ENCODE assay signal across 28 cellular contexts in the genomic region with DNA sequence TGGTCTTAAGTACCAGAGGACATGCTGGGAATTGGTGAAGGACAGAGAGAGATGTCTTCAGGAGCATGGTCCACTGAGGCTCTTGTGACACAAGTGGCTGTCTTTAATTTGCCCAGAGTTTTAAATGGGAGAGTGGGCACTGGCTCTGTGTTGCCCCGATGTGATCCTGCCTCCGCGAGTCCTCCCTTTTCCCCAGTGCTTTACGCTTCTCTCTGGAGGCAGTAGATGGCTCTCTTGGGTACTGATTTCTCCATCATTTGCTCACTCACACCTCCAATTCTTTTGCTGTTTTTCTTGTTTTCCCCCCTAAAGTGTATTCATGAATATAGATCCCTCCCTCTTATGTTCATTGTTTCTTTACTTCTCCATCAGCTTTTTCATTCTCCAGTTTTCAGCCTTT.
"Had no signal": no experiment of that assay in that cellular context is flagged by ENCODE, and none has a peak within 500 bp of the region (broad histone marks: within the 10 kb centered on the region; RNA-seq: fewer than 3 reads in every experiment).

No MANE protein-coding gene starts in this region.

- H3K4me3 ChIP-seq: esophagus squamous epithelium had no signal

- H3K36me3 Mint-ChIP-seq: activated naive CD8-positive, alpha-beta T cell had no signal

- H3K4me1 ChIP-seq: esophagus squamous epithelium had no signal

- ATAC-seq: activated T-cell treated with anti-CD3 and anti-CD28 coated beads, Interleukin-2, amount 50 U/mL, for 4 hours; activated T-helper 17 cell treated with anti-CD3 and anti-CD28 coated beads, Interleukin-2, amount 50 U/mL, for 72 hours; effector memory CD8-positive, alpha-beta T cell; T-helper 17 cell had no signal

- H3K36me3 ChIP-seq: brain microvascular endothelial cell, esophagus squamous epithelium had no signal

- DNase-seq: activated CD4-positive, alpha-beta memory T cell treated with anti-CD3 and anti-CD28 coated beads, Interleukin-2, amount 10 ng/mL, durations not matched to agents 7 days and 5 days; activated CD4-positive, alpha-beta T cell treated with anti-CD3 and anti-CD28 coated beads for 1 hour; activated CD4-positive, alpha-beta T cell treated with anti-CD3 and anti-CD28 coated beads for 4 hours; activated CD4-positive, alpha-beta T cell treated with anti-CD3 and anti-CD28 coated beads, Interleukin-2, amount 10 ng/mL, durations not matched to agents 7 days and 5 days; activated CD4-positive, alpha-beta T cell treated with anti-CD3 and anti-CD28 coated beads, Interleukin-2, amount 50 U/mL, for 4 hours; activated CD8-positive, alpha-beta memory T cell treated with anti-CD3 and anti-CD28 coated beads for 24 hours; activated effector memory CD4-positive, alpha-beta T cell treated with Interleukin-2 at 50 U/mL for 16 hours; activated gamma-delta T cell treated with Interleukin-2 at 50 U/mL for 16 hours; activated naive CD4-positive, alpha-beta T cell treated with anti-CD3 and anti-CD28 coated beads, Interleukin-2, amount 50 U/mL, for 16 hours; activated naive CD4-positive, alpha-beta T cell treated with Interleukin-2 at 50 U/mL for 16 hours; activated T-cell treated with anti-CD3 and anti-CD28 coated beads, Interleukin-2, amount 50 U/mL, for 4 hours; amniotic stem cell; anterior cingulate cortex; brain microvascular endothelial cell; cortex of kidney; dermis blood vessel endothelial cell; effector CD4-positive, alpha-beta T cell; effector memory CD8-positive, alpha-beta T cell; esophagus squamous epithelium; head of caudate nucleus; hypothalamus; T-helper 17 cell; T1000 had no signal

- H3K4me1 Mint-ChIP-seq: activated CD4-positive, alpha-beta memory T cell treated with anti-CD3 and anti-CD28 coated beads, Interleukin-2, amount 10 ng/mL, durations not matched to agents 7 days and 5 days; activated CD4-positive, alpha-beta T cell treated with anti-CD3 and anti-CD28 coated beads, Interleukin-2, amount 10 ng/mL, durations not matched to agents 7 days and 5 days; activated T-helper 17 cell treated with anti-CD3 and anti-CD28 coated beads, Interleukin-2, amount 50 U/mL, for 72 hours; central memory CD8-positive, alpha-beta T cell; T-helper 17 cell had no signal

- H3K9me3 ChIP-seq: esophagus squamous epithelium had no signal

- H3K9me3 Mint-ChIP-seq: activated CD4-positive, alpha-beta memory T cell treated with anti-CD3 and anti-CD28 coated beads, Interleukin-2, amount 10 ng/mL, durations not matched to agents 7 days and 5 days; activated CD4-positive, alpha-beta T cell treated with anti-CD3 and anti-CD28 coated beads, Interleukin-2, amount 10 ng/mL, durations not matched to agents 7 days and 5 days; activated T-cell treated with anti-CD3 and anti-CD28 coated beads, Interleukin-2, amount 50 U/mL, for 4 hours; activated T-helper 17 cell treated with anti-CD3 and anti-CD28 coated beads, Interleukin-2, amount 50 U/mL, for 72 hours; central memory CD8-positive, alpha-beta T cell; effector memory CD8-positive, alpha-beta T cell; T-helper 2 cell treated with Interferon-gamma antibody and Interleukin-4, amounts not matched to agents 5 μg/mL and 100 μg/mL, for 36 hours had no signal

- H3K4me3 Mint-ChIP-seq: activated CD4-positive, alpha-beta memory T cell treated with anti-CD3 and anti-CD28 coated beads, Interleukin-2, amount 10 ng/mL, durations not matched to agents 7 days and 5 days; activated CD4-positive, alpha-beta T cell treated with anti-CD3 and anti-CD28 coated beads, Interleukin-2, amount 10 ng/mL, durations not matched to agents 7 days and 5 days; activated naive CD8-positive, alpha-beta T cell; activated T-cell treated with anti-CD3 and anti-CD28 coated beads, Interleukin-2, amount 50 U/mL, for 4 hours; activated T-helper 17 cell treated with anti-CD3 and anti-CD28 coated beads, Interleukin-2, amount 50 U/mL, for 72 hours; central memory CD8-positive, alpha-beta T cell; effector memory CD8-positive, alpha-beta T cell; T-helper 17 cell; T-helper 2 cell treated with Interferon-gamma antibody and Interleukin-4, amounts not matched to agents 5 μg/mL and 100 μg/mL, for 36 hours had no signal

- H3K27ac Mint-ChIP-seq: activated CD4-positive, alpha-beta memory T cell treated with anti-CD3 and anti-CD28 coated beads, Interleukin-2, amount 10 ng/mL, durations not matched to agents 7 days and 5 days; activated CD4-positive, alpha-beta T cell treated with anti-CD3 and anti-CD28 coated beads, Interleukin-2, amount 10 ng/mL, durations not matched to agents 7 days and 5 days; activated naive CD8-positive, alpha-beta T cell; activated T-helper 17 cell treated with anti-CD3 and anti-CD28 coated beads, Interleukin-2, amount 50 U/mL, for 72 hours; effector memory CD8-positive, alpha-beta T cell; T-helper 17 cell; T-helper 2 cell treated with Interferon-gamma antibody and Interleukin-4, amounts not matched to agents 5 μg/mL and 100 μg/mL, for 36 hours had no signal

- H3K27ac ChIP-seq: brain microvascular endothelial cell, epithelial cell of prostate, esophagus squamous epithelium had no signal
